ENCODE assay signal across 20 cellular contexts in the genomic region with DNA sequence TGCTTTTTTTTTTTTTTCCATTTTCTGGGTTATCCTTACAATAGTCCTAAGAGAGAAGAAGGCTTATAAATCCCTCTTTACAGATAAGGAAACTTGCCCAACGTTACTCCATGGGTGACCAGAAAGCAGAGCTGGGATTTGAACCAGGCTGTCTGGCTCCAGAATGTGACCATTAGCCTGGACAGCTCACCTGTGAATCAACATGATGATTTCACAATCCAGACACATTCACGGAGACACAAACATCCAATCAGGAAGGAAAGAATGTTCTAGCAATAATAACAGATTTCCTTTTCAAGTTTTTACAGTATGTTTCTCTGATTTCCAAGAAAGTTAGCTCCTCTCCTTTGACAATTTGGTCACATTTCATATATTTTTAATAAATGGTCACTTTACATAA.
"Had no signal": no experiment of that assay in that cellular context is flagged by ENCODE, and none has a peak within 500 bp of the region (broad histone marks: within the 10 kb centered on the region; RNA-seq: fewer than 3 reads in every experiment).

No MANE protein-coding gene starts in this region.

- H3K4me3 ChIP-seq: heart left ventricle, right atrium auricular region, sigmoid colon, skin epidermis, stomach, thoracic aorta, transverse colon had no signal

- H3K4me1 ChIP-seq: sigmoid colon, stomach, transverse colon had no signal

- H3K27ac Mint-ChIP-seq: effector memory CD8-positive, alpha-beta T cell; mesothelial cell of epicardium; natural killer cell; stimulated activated naive B cell treated with anti-CD40 and anti-IgM and Interleukin-4, amounts not matched to agents 10 μg/mL and 1 μg/mL and 100 μg/mL, for 72 hours had no signal

- H3K4me1 Mint-ChIP-seq: mesothelial cell of epicardium; natural killer cell; neural crest cell; stimulated activated naive B cell treated with anti-CD40 and anti-IgM and Interleukin-4, amounts not matched to agents 10 μg/mL and 1 μg/mL and 100 μg/mL, for 72 hours had no signal

- H3K27ac ChIP-seq: right atrium auricular region, sigmoid colon, skin epidermis, stomach, thoracic aorta, transverse colon had no signal

- H3K36me3 Mint-ChIP-seq: mesothelial cell of epicardium; natural killer cell; stimulated activated naive B cell treated with anti-CD40 and anti-IgM and Interleukin-4, amounts not matched to agents 10 μg/mL and 1 μg/mL and 100 μg/mL, for 72 hours had no signal

- ATAC-seq: effector memory CD8-positive, alpha-beta T cell; left lobe of liver; natural killer cell; stimulated activated naive B cell treated with anti-CD40 and anti-IgM and Interleukin-4, amounts not matched to agents 10 μg/mL and 1 μg/mL and 100 μg/mL, for 72 hours had no signal

- H3K9me3 Mint-ChIP-seq: effector memory CD8-positive, alpha-beta T cell; mesothelial cell of epicardium; natural killer cell; neural crest cell had no signal

- H3K27me3 ChIP-seq: heart left ventricle, right atrium auricular region, sigmoid colon, transverse colon had no signal

- H3K9me3 ChIP-seq: heart left ventricle, right atrium auricular region, sigmoid colon, stomach, thoracic aorta, transverse colon had no signal

- H3K36me3 ChIP-seq: heart left ventricle, right atrium auricular region, sigmoid colon, stomach, thoracic aorta, transverse colon had no signal

- DNase-seq: effector memory CD8-positive, alpha-beta T cell; erythroblast; heart left ventricle; hippocampal formation; kidney glomerular epithelial cell; natural killer cell; posterior cingulate gyrus; sigmoid colon; stimulated activated CD4-positive, alpha-beta T cell treated with anti-CD3 and anti-CD28 coated beads, Interleukin-2, amount 100 ng/mL, for 24 hours; stimulated activated CD4-positive, alpha-beta T cell treated with anti-CD3 and anti-CD28 coated beads, Interleukin-4, amount 100 ng/mL, for 4 hours; stimulated activated naive B cell treated with anti-CD40 and anti-IgM and Interleukin-4, amounts not matched to agents 10 μg/mL and 1 μg/mL and 100 μg/mL, for 72 hours; stomach; substantia nigra; transverse colon had no signal

- H3K4me3 Mint-ChIP-seq: effector memory CD8-positive, alpha-beta T cell; mesothelial cell of epicardium; natural killer cell; neural crest cell; stimulated activated naive B cell treated with anti-CD40 and anti-IgM and Interleukin-4, amounts not matched to agents 10 μg/mL and 1 μg/mL and 100 μg/mL, for 72 hours had no signal
